Comparison of ENCODE assay signal across 1 cellular context in the genomic region with DNA sequence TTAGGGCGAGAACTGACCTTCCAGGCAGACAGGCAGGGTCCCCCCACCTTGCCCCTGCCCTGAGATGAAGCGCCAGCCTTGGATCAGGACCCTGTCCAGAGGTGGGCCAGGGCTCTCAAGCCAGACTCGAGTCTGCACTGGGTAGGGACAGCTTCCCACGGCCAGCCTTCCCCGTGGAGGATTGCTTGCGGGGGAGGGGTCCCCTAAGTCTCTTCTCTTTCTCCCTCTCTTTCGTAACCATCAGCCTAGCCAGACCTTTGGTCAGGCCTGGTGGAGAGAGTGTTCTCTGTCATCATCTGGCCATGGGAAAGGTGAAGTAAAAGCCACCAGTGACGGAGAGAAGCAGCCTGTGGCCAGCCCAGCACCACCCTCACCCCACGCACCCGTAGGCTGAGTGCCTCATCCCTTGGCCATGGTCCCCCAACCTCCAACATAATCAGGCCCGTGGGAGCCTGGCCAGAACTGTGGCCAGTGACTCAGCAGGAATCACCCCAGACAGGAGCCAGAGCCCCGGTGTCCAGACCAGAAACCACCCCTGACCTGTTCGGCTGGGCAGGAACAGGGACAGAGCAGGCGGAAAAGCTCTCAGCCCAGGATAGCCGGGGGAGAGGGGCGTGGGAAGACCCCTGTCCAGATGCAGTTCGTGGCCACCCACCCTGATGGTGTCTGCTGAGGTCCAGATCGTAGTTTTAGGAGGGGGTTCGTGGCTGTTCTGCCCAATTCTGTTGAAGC.
TF ChIP-seq lines count a peak whose summit lies in the region.

No MANE protein-coding gene starts in this region.

TF ChIP-seq in HepG2, 621 proteins besides CTCF, POLR2A, EP300 and RAD21 (continued from another document and continues in another):
- TF ChIP-seq LCORL (IDR thresholded peaks at IDR 0.05), result no peak
- TF ChIP-seq LCORL (CRISPR knock-in tag; IDR thresholded peaks at IDR 0.05), result peak; percentile 18; the same call in 1 of the 2 replicates
- TF ChIP-seq, protein P1, sequence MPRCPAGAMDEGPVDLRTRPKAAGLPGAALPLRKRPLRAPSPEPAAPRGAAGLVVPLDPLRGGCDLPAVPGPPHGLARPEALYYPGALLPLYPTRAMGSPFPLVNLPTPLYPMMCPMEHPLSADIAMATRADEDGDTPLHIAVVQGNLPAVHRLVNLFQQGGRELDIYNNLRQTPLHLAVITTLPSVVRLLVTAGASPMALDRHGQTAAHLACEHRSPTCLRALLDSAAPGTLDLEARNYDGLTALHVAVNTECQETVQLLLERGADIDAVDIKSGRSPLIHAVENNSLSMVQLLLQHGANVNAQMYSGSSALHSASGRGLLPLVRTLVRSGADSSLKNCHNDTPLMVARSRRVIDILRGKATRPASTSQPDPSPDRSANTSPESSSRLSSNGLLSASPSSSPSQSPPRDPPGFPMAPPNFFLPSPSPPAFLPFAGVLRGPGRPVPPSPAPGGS (CRISPR knock-in tag; IDR thresholded peaks at IDR 0.05), result 0 out of 2 replicates have a peak, but pooled peaks have one; percentile 77
- TF ChIP-seq ZNF777 (CRISPR knock-in tag; IDR thresholded peaks at IDR 0.05), result 0 out of 2 replicates have a peak, but pooled peaks have one; percentile 36
- TF ChIP-seq ZNF761 (CRISPR knock-in tag; conservative IDR thresholded peaks at IDR 0.05), result peak; percentile 65; the same call in 1 of the 2 replicates
- no peak; the same call in 1 of the 2 replicates for TF ChIP-seq ZNF546 (CRISPR knock-in tag; conservative IDR thresholded peaks at IDR 0.05)
- TF ChIP-seq, protein P2, sequence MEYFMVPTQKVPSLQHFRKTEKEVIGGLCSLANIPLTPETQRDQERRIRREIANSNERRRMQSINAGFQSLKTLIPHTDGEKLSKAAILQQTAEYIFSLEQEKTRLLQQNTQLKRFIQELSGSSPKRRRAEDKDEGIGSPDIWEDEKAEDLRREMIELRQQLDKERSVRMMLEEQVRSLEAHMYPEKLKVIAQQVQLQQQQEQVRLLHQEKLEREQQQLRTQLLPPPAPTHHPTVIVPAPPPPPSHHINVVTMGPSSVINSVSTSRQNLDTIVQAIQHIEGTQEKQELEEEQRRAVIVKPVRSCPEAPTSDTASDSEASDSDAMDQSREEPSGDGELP (IDR thresholded peaks at IDR 0.05; ENCODE audit: borderline replicate concordance, low read depth), result peak; percentile 67
- TF ChIP-seq, protein P3, sequence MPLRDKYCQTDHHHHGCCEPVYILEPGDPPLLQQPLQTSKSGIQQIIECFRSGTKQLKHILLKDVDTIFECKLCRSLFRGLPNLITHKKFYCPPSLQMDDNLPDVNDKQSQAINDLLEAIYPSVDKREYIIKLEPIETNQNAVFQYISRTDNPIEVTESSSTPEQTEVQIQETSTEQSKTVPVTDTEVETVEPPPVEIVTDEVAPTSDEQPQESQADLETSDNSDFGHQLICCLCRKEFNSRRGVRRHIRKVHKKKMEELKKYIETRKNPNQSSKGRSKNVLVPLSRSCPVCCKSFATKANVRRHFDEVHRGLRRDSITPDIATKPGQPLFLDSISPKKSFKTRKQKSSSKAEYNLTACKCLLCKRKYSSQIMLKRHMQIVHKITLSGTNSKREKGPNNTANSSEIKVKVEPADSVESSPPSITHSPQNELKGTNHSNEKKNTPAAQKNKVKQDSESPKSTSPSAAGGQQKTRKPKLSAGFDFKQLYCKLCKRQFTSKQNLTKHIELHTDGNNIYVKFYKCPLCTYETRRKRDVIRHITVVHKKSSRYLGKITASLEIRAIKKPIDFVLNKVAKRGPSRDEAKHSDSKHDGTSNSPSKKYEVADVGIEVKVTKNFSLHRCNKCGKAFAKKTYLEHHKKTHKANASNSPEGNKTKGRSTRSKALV (CRISPR knock-in tag; IDR thresholded peaks at IDR 0.05), result 0 out of 2 replicates have a peak, but pooled peaks have one; percentile 28
- TF ChIP-seq, protein P4, sequence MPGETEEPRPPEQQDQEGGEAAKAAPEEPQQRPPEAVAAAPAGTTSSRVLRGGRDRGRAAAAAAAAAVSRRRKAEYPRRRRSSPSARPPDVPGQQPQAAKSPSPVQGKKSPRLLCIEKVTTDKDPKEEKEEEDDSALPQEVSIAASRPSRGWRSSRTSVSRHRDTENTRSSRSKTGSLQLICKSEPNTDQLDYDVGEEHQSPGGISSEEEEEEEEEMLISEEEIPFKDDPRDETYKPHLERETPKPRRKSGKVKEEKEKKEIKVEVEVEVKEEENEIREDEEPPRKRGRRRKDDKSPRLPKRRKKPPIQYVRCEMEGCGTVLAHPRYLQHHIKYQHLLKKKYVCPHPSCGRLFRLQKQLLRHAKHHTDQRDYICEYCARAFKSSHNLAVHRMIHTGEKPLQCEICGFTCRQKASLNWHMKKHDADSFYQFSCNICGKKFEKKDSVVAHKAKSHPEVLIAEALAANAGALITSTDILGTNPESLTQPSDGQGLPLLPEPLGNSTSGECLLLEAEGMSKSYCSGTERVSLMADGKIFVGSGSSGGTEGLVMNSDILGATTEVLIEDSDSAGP (CRISPR knock-in tag; IDR thresholded peaks at IDR 0.05; ENCODE audit: borderline replicate concordance), result peak; percentile 83
- TF ChIP-seq ZNF234 (CRISPR knock-in tag; conservative IDR thresholded peaks at IDR 0.05), result 0 out of 2 replicates have a peak, but pooled peaks have one; percentile 84
- no peak for TF ChIP-seq ZNF773 (CRISPR knock-in tag; IDR thresholded peaks at IDR 0.05; ENCODE audit: borderline replicate concordance)
- 0 out of 2 replicates have a peak, but pooled peaks have one; percentile 74 for TF ChIP-seq ZNF225 (CRISPR knock-in tag; IDR thresholded peaks at IDR 0.05)
- TF ChIP-seq, protein P5, sequence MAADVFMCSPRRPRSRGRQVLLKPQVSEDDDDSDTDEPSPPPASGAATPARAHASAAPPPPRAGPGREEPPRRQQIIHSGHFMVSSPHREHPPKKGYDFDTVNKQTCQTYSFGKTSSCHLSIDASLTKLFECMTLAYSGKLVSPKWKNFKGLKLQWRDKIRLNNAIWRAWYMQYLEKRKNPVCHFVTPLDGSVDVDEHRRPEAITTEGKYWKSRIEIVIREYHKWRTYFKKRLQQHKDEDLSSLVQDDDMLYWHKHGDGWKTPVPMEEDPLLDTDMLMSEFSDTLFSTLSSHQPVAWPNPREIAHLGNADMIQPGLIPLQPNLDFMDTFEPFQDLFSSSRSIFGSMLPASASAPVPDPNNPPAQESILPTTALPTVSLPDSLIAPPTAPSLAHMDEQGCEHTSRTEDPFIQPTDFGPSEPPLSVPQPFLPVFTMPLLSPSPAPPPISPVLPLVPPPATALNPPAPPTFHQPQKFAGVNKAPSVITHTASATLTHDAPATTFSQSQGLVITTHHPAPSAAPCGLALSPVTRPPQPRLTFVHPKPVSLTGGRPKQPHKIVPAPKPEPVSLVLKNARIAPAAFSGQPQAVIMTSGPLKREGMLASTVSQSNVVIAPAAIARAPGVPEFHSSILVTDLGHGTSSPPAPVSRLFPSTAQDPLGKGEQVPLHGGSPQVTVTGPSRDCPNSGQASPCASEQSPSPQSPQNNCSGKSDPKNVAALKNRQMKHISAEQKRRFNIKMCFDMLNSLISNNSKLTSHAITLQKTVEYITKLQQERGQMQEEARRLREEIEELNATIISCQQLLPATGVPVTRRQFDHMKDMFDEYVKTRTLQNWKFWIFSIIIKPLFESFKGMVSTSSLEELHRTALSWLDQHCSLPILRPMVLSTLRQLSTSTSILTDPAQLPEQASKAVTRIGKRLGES (CRISPR knock-in tag; IDR thresholded peaks at IDR 0.05; ENCODE audit: borderline replicate concordance), result no peak
- TF ChIP-seq, protein P6, sequence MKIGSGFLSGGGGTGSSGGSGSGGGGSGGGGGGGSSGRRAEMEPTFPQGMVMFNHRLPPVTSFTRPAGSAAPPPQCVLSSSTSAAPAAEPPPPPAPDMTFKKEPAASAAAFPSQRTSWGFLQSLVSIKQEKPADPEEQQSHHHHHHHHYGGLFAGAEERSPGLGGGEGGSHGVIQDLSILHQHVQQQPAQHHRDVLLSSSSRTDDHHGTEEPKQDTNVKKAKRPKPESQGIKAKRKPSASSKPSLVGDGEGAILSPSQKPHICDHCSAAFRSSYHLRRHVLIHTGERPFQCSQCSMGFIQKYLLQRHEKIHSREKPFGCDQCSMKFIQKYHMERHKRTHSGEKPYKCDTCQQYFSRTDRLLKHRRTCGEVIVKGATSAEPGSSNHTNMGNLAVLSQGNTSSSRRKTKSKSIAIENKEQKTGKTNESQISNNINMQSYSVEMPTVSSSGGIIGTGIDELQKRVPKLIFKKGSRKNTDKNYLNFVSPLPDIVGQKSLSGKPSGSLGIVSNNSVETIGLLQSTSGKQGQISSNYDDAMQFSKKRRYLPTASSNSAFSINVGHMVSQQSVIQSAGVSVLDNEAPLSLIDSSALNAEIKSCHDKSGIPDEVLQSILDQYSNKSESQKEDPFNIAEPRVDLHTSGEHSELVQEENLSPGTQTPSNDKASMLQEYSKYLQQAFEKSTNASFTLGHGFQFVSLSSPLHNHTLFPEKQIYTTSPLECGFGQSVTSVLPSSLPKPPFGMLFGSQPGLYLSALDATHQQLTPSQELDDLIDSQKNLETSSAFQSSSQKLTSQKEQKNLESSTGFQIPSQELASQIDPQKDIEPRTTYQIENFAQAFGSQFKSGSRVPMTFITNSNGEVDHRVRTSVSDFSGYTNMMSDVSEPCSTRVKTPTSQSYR (CRISPR knock-in tag; IDR thresholded peaks at IDR 0.05; ENCODE audit: borderline replicate concordance), result peak; percentile 87
- no peak for TF ChIP-seq ZSCAN30 (CRISPR knock-in tag; IDR thresholded peaks at IDR 0.05)
- peak; percentile 48 for TF ChIP-seq RBM39 (IDR thresholded peaks at IDR 0.05; ENCODE audit: low read depth, low read length, poor library complexity, severe bottlenecking)
- no peak for TF ChIP-seq CAMTA2 (CRISPR knock-in tag; IDR thresholded peaks at IDR 0.05; ENCODE audit: borderline replicate concordance)
- TF ChIP-seq, protein P7, sequence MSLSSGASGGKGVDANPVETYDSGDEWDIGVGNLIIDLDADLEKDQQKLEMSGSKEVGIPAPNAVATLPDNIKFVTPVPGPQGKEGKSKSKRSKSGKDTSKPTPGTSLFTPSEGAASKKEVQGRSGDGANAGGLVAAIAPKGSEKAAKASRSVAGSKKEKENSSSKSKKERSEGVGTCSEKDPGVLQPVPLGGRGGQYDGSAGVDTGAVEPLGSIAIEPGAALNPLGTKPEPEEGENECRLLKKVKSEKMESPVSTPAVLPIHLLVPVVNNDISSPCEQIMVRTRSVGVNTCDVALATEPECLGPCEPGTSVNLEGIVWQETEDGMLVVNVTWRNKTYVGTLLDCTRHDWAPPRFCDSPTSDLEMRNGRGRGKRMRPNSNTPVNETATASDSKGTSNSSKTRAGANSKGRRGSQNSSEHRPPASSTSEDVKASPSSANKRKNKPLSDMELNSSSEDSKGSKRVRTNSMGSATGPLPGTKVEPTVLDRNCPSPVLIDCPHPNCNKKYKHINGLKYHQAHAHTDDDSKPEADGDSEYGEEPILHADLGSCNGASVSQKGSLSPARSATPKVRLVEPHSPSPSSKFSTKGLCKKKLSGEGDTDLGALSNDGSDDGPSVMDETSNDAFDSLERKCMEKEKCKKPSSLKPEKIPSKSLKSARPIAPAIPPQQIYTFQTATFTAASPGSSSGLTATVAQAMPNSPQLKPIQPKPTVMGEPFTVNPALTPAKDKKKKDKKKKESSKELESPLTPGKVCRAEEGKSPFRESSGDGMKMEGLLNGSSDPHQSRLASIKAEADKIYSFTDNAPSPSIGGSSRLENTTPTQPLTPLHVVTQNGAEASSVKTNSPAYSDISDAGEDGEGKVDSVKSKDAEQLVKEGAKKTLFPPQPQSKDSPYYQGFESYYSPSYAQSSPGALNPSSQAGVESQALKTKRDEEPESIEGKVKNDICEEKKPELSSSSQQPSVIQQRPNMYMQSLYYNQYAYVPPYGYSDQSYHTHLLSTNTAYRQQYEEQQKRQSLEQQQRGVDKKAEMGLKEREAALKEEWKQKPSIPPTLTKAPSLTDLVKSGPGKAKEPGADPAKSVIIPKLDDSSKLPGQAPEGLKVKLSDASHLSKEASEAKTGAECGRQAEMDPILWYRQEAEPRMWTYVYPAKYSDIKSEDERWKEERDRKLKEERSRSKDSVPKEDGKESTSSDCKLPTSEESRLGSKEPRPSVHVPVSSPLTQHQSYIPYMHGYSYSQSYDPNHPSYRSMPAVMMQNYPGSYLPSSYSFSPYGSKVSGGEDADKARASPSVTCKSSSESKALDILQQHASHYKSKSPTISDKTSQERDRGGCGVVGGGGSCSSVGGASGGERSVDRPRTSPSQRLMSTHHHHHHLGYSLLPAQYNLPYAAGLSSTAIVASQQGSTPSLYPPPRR (CRISPR knock-in tag; IDR thresholded peaks at IDR 0.05; ENCODE audit: borderline replicate concordance), result peak; percentile 66; the same call in 1 of the 2 replicates
- peak; percentile 58; the same call in 1 of the 2 replicates for TF ChIP-seq ZNF430 (CRISPR knock-in tag; IDR thresholded peaks at IDR 0.05)
- TF ChIP-seq ZBTB21 (CRISPR knock-in tag; IDR thresholded peaks at IDR 0.05), result peak; percentile 93
- no peak for TF ChIP-seq SCMH1 (CRISPR knock-in tag; IDR thresholded peaks at IDR 0.05; ENCODE audit: borderline replicate concordance)
- peak; percentile 90 for TF ChIP-seq HNF4G (IDR thresholded peaks at IDR 0.05; ENCODE audit: borderline replicate concordance, low read depth, low read length)
- TF ChIP-seq HNF4G (CRISPR knock-in tag; IDR thresholded peaks at IDR 0.05; ENCODE audit: borderline replicate concordance, low read depth), result peak; percentile 90
- TF ChIP-seq MEIS1 (CRISPR knock-in tag; IDR thresholded peaks at IDR 0.05; ENCODE audit: borderline replicate concordance), result peak; percentile 84
- TF ChIP-seq, protein P8, sequence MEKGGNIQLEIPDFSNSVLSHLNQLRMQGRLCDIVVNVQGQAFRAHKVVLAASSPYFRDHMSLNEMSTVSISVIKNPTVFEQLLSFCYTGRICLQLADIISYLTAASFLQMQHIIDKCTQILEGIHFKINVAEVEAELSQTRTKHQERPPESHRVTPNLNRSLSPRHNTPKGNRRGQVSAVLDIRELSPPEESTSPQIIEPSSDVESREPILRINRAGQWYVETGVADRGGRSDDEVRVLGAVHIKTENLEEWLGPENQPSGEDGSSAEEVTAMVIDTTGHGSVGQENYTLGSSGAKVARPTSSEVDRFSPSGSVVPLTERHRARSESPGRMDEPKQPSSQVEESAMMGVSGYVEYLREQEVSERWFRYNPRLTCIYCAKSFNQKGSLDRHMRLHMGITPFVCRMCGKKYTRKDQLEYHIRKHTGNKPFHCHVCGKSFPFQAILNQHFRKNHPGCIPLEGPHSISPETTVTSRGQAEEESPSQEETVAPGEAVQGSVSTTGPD (CRISPR knock-in tag; IDR thresholded peaks at IDR 0.05), result peak; percentile 75
- no peak for TF ChIP-seq ATF7 (IDR thresholded peaks at IDR 0.05)
- TF ChIP-seq ATF7 (CRISPR knock-in tag; IDR thresholded peaks at IDR 0.05), result peak; percentile 86; the same call in 1 of the 2 replicates
- TF ChIP-seq ISL2 (CRISPR knock-in tag; IDR thresholded peaks at IDR 0.05), result no peak
- TF ChIP-seq CBX1 (IDR thresholded peaks at IDR 0.05; ENCODE audit: low read depth), result peak; percentile 83
- peak; percentile 93 for TF ChIP-seq ZNF782 (CRISPR knock-in tag; IDR thresholded peaks at IDR 0.05; ENCODE audit: borderline replicate concordance)
- peak; percentile 63 for TF ChIP-seq ASH2L (IDR thresholded peaks at IDR 0.05; ENCODE audit: insufficient read length, low read depth, low read length)
- peak; percentile 44; the same call in 1 of the 2 replicates for TF ChIP-seq CREM (IDR thresholded peaks at IDR 0.05)
- no peak for TF ChIP-seq CREM (CRISPR knock-in tag; IDR thresholded peaks at IDR 0.05)
- 0 out of 2 replicates have a peak, but pooled peaks have one; percentile 16 for TF ChIP-seq KLF6 (CRISPR knock-in tag; IDR thresholded peaks at IDR 0.05)
- TF ChIP-seq, protein P9, sequence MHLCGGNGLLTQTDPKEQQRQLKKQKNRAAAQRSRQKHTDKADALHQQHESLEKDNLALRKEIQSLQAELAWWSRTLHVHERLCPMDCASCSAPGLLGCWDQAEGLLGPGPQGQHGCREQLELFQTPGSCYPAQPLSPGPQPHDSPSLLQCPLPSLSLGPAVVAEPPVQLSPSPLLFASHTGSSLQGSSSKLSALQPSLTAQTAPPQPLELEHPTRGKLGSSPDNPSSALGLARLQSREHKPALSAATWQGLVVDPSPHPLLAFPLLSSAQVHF (CRISPR knock-in tag; IDR thresholded peaks at IDR 0.05), result no peak
- no peak for TF ChIP-seq NCOA1 (CRISPR knock-in tag; IDR thresholded peaks at IDR 0.05)
- no peak for TF ChIP-seq HOXD1 (CRISPR knock-in tag; IDR thresholded peaks at IDR 0.05)
- peak; percentile 65; the same call in 1 of the 2 replicates for TF ChIP-seq ARNTL (CRISPR knock-in tag; IDR thresholded peaks at IDR 0.05)
- TF ChIP-seq HMG20B (CRISPR knock-in tag; conservative IDR thresholded peaks at IDR 0.05), result no peak
